20 cellular contexts compared by ENCODE assay signal in genomic region chr12:88752183-88752582, GRCh38.
DNase-seq lines count a peak whose midpoint lies in the region; ATAC-seq, FAIRE-seq and TF ChIP-seq lines count a peak whose summit lies in the region.
"Had no signal": no experiment of that assay in that cellular context is flagged by ENCODE, and none has a peak within 500 bp of the region (broad histone marks: within the 10 kb centered on the region; RNA-seq: fewer than 3 reads in every experiment).

No MANE protein-coding gene starts in this region.

- H3K27me3 ChIP-seq in Caco-2 (replicated peaks; ENCODE audit: control insufficient read depth, insufficient read depth, low read length) = no peaks in the 10 kb centered on the region
- H3K27me3 ChIP-seq in small intestine (ENCODE audit: control insufficient read depth in 2 of 2, insufficient read depth in 2 of 2, low read length in 2 of 2) = no peaks in the 10 kb centered on the region
- H3K27me3 ChIP-seq: MG63 had no signal

- no TSS peak for BruUV-seq in Caco-2 (replicated peaks; lab: Mats Ljungman, UMichigan)

- ATAC-seq in left lobe of liver (peak; percentile 79), HG02885 (IDR thresholded peaks at IDR 0.05; ENCODE audit: poor library complexity, unreplicated experiment) (no peak)

- intact Hi-C loops in Caco-2 (cut with micrococcal nuclease; ENCODE audit: unreplicated experiment) = no loop called here

- TF ChIP-seq CTCF in Caco-2 (IDR thresholded peaks at IDR 0.05; ENCODE audit: insufficient read depth in 1 of 2, low read depth in 1 of 2, low read length in 1 of 2, severe bottlenecking in 1 of 2, unreplicated experiment in 1 of 2) (no peak), endothelial cell (IDR thresholded peaks at IDR 0.05; ENCODE audit: unreplicated experiment) (no peak)

- 12 to 64% (median 40%) methylated on average over 3 of the region's 3 CpGs for WGBS in small intestine, 3 donors

- H3K4me1 ChIP-seq in Caco-2 (peaks cover 56% of the 10 kb centered on the region), small intestine (ENCODE audit: control insufficient read depth in 2 of 2, insufficient read depth in 1 of 2, low read depth in 1 of 2, low read length in 1 of 2) (peaks cover 4 to 6% of the 10 kb centered on the region in 2 donors)

- CTCF ChIA-PET in Caco-2 (lab: Charles Lee) = no interaction called here

- H3K4me1 Mint-ChIP-seq in Caco-2 (ENCODE audit: low read depth, unreplicated experiment) (peaks cover 39% of the 10 kb centered on the region), endothelial cell (ENCODE audit: unreplicated experiment) (no peaks in the 10 kb centered on the region)

- no peak overlapping the region for H3K27ac ChIP-seq in small intestine (ENCODE audit: low read depth in 1 of 2, low read length in 1 of 2)
- H3K27ac ChIP-seq: HL-60 had no signal

- H3K4me3 ChIP-seq in Caco-2 (ENCODE audit: low read depth, low read length) = no peak overlapping the region
- no peak overlapping the region for H3K4me3 ChIP-seq in small intestine (ENCODE audit: low read depth in 1 of 2, low read length in 2 of 2)
- H3K4me3 ChIP-seq: HAP-1, MG63 had no signal

- H3K27ac Mint-ChIP-seq in Caco-2 (ENCODE audit: unreplicated experiment) (peak overlapping the region; percentile 3), endothelial cell (ENCODE audit: unreplicated experiment) (no peak overlapping the region)

- no peaks in the 10 kb centered on the region for H3K9me3 ChIP-seq in Caco-2
- H3K9me3 ChIP-seq in small intestine (ENCODE audit: control insufficient read depth, low read depth) = no peaks in the 10 kb centered on the region
- H3K9me3 ChIP-seq: HAP-1, MG63 had no signal

- H3K36me3 Mint-ChIP-seq in Caco-2 (ENCODE audit: insufficient read depth, unreplicated experiment) = no peaks in the 10 kb centered on the region
- H3K36me3 Mint-ChIP-seq in endothelial cell (ENCODE audit: low read depth, unreplicated experiment) = no peaks in the 10 kb centered on the region

- H3K36me3 ChIP-seq in Caco-2 (ENCODE audit: control insufficient read depth, insufficient read depth, low read length) = no peaks in the 10 kb centered on the region
- no peaks in the 10 kb centered on the region for H3K36me3 ChIP-seq in small intestine (ENCODE audit: control insufficient read depth in 2 of 2, insufficient read depth in 2 of 2, low read length in 2 of 2)
- H3K36me3 ChIP-seq: HAP-1, MG63 had no signal

- H3K27me3 Mint-ChIP-seq in Caco-2 (ENCODE audit: insufficient read depth, unreplicated experiment) (no peaks in the 10 kb centered on the region), endothelial cell (ENCODE audit: unreplicated experiment) (no peaks in the 10 kb centered on the region)

- POLR2A ChIA-PET in Caco-2 (lab: Charles Lee) = no interaction called here

- H3K4me3 Mint-ChIP-seq in Caco-2 (ENCODE audit: unreplicated experiment) (no peak overlapping the region), endothelial cell (ENCODE audit: unreplicated experiment) (no peak overlapping the region)

- H3K9me3 Mint-ChIP-seq in Caco-2 (ENCODE audit: unreplicated experiment) (peaks cover 27% of the 10 kb centered on the region), endothelial cell (ENCODE audit: unreplicated experiment) (no peaks in the 10 kb centered on the region)

- FAIRE-seq in small intestine (lab: Jason Lieb, UNC) = no peak

- DNase-seq in Caco-2 = no peak
- DNase-seq in NCI-H69 (lab: John Stamatoyannopoulos, UW) = peak; percentile 69
- no peak for DNase-seq in left lobe of liver (ENCODE audit: low spot score)
- peak; percentile 83 for DNase-seq in small intestine
- no peak for DNase-seq in endothelial cell (ENCODE audit: low spot score)
- no peak for DNase-seq in SHP77 (lab: John Stamatoyannopoulos, UW)
- DNase-seq: 8988T, DMS153, DND-41, GOT3, KBM-7, MG63, NCI-H1694, NCI-H2029 treated with DMSO at 0.1 percent for 48 hours, NCI-H526 treated with DMSO at 0.1 percent for 48 hours, RPMI8226, SHP77 treated with DMSO at 0.1 percent for 48 hours had no signal

Comparison
In these comparisons a context has a peak if more than half of its experiments do, and no peak if none do; other contexts are left out.
1. DNase-seq: peak in NCI-H69 (single experiment) and small intestine (single experiment); none in Caco-2 (0 of 2), left lobe of liver (single experiment), endothelial cell (single experiment) and SHP77 (0 of 2).